Comparison of ENCODE assay signal across 23 cellular contexts in genomic region chr14:88605594-88605993, GRCh38. TPM values are rescaled to one million over a fixed set of nuclear protein-coding genes. Genes with fewer than 3 reads are reported as not detected.
DNase-seq lines count a peak whose midpoint lies in the region; ATAC-seq and TF ChIP-seq lines count a peak whose summit lies in the region.
"Had no signal": no experiment of that assay in that cellular context is flagged by ENCODE, and none has a peak within 500 bp of the region (broad histone marks: within the 10 kb centered on the region; RNA-seq: fewer than 3 reads in every experiment).

No MANE protein-coding gene starts in this region.

- TF ChIP-seq CTCF in esophagus muscularis mucosa (IDR thresholded peaks at IDR 0.05) (no peak), mesothelial cell of epicardium (IDR thresholded peaks at IDR 0.05; ENCODE audit: unreplicated experiment) (no peak)

- no peak for TF ChIP-seq EP300 in esophagus muscularis mucosa (IDR thresholded peaks at IDR 0.05)

- peak; percentile 75 for ATAC-seq in activated CD4-positive, alpha-beta T cell treated with anti-CD3 and anti-CD28 coated beads for 36 hours
- no peak for ATAC-seq in T-helper 17 cell
- peak; percentile 87 for ATAC-seq in stimulated activated effector memory CD8-positive, alpha-beta T cell treated with anti-CD3 and anti-CD28 coated beads, Interleukin-12 subunit alpha, Interleukin-12 subunit beta, amount 100 ng/mL, for 72 hours
- no peak for ATAC-seq in GM21515 (IDR thresholded peaks at IDR 0.05; ENCODE audit: unreplicated experiment)
- ATAC-seq: CD8-positive, alpha-beta T cell had no signal

- H3K4me3 Mint-ChIP-seq in activated CD4-positive, alpha-beta T cell treated with anti-CD3 and anti-CD28 coated beads for 36 hours, result no peak overlapping the region
- H3K4me3 Mint-ChIP-seq in T-helper 17 cell (no peak overlapping the region), mesothelial cell of epicardium (no peak overlapping the region)
- no peak overlapping the region for H3K4me3 Mint-ChIP-seq in stimulated activated effector memory CD8-positive, alpha-beta T cell treated with anti-CD3 and anti-CD28 coated beads, Interleukin-12 subunit alpha, Interleukin-12 subunit beta, amount 100 ng/mL, for 72 hours
- H3K4me3 Mint-ChIP-seq: CD8-positive, alpha-beta T cell had no signal

- H3K27me3 Mint-ChIP-seq in activated CD4-positive, alpha-beta T cell treated with anti-CD3 and anti-CD28 coated beads for 36 hours, result no peaks in the 10 kb centered on the region
- H3K27me3 Mint-ChIP-seq in T-helper 17 cell (no peaks in the 10 kb centered on the region), mesothelial cell of epicardium (ENCODE audit: low read depth) (no peaks in the 10 kb centered on the region)

- intact Hi-C loops in activated CD4-positive, alpha-beta T cell treated with anti-CD3 and anti-CD28 coated beads for 36 hours (cut with DNase I, micrococcal nuclease), result no loop called here
- intact Hi-C loops in esophagus muscularis mucosa (cut with DNase I), result no loop called here

- H3K36me3 ChIP-seq in esophagus muscularis mucosa, result peaks cover 59 to 100% (median 88%) of the 10 kb centered on the region in 4 donors

- H3K9me3 ChIP-seq in T-helper 17 cell (ENCODE audit: control insufficient read depth, low read length, poor library complexity, severe bottlenecking) (no peaks in the 10 kb centered on the region), esophagus muscularis mucosa (no peaks in the 10 kb centered on the region)
- H3K9me3 ChIP-seq: SJSA1 had no signal

- TF ChIP-seq POLR2A in esophagus muscularis mucosa (IDR thresholded peaks at IDR 0.05; ENCODE audit: low read depth), result no peak

- H3K4me1 Mint-ChIP-seq in activated CD4-positive, alpha-beta T cell treated with anti-CD3 and anti-CD28 coated beads for 36 hours, result peaks cover 10% of the 10 kb centered on the region
- H3K4me1 Mint-ChIP-seq in T-helper 17 cell (peaks cover 9% of the 10 kb centered on the region), mesothelial cell of epicardium (no peaks in the 10 kb centered on the region)
- peaks cover 11% of the 10 kb centered on the region for H3K4me1 Mint-ChIP-seq in stimulated activated effector memory CD8-positive, alpha-beta T cell treated with anti-CD3 and anti-CD28 coated beads, Interleukin-12 subunit alpha, Interleukin-12 subunit beta, amount 100 ng/mL, for 72 hours

- CTCF ChIA-PET in activated CD4-positive, alpha-beta T cell treated with anti-CD3 and anti-CD28 coated beads for 36 hours (lab: Charles Lee), result interaction anchor here (1.7 kb wide), 1 partner anchor 11 kb away, joined by 4 read pairs; no protein-coding TSS in a partner anchor

- POLR2A ChIA-PET in activated CD4-positive, alpha-beta T cell treated with anti-CD3 and anti-CD28 coated beads for 36 hours (lab: Charles Lee), result no interaction called here

- no peak overlapping the region for H3K27ac Mint-ChIP-seq in activated CD4-positive, alpha-beta T cell treated with anti-CD3 and anti-CD28 coated beads for 36 hours
- H3K27ac Mint-ChIP-seq in T-helper 17 cell (peak overlapping the region; percentile 59), mesothelial cell of epicardium (no peak overlapping the region)
- H3K27ac Mint-ChIP-seq in stimulated activated effector memory CD8-positive, alpha-beta T cell treated with anti-CD3 and anti-CD28 coated beads, Interleukin-12 subunit alpha, Interleukin-12 subunit beta, amount 100 ng/mL, for 72 hours, result peak overlapping the region; percentile 10
- H3K27ac Mint-ChIP-seq: CD8-positive, alpha-beta T cell had no signal

- no peaks in the 10 kb centered on the region for H3K27me3 ChIP-seq in esophagus muscularis mucosa
- H3K27me3 ChIP-seq: SJSA1 had no signal

- 50% methylated on average over 2 of the region's 2 CpGs for WGBS in esophagus muscularis mucosa

- no peak for DNase-seq in activated CD4-positive, alpha-beta T cell treated with anti-CD3 and anti-CD28 coated beads for 36 hours
- DNase-seq in activated CD4-positive, alpha-beta T cell treated with anti-CD3 and anti-CD28 coated beads, Interleukin-2, amount 50 U/mL, for 48 hours, result no peak
- DNase-seq in T-helper 17 cell, result no peak
- DNase-seq in esophagus muscularis mucosa (ENCODE audit: extremely low spot score), result peak; percentile 12
- no peak for DNase-seq in stimulated activated effector memory CD8-positive, alpha-beta T cell treated with anti-CD3 and anti-CD28 coated beads, Interleukin-12 subunit alpha, Interleukin-12 subunit beta, amount 100 ng/mL, for 72 hours (ENCODE audit: low spot score in 2 of 2)
- DNase-seq in COLO668 (lab: John Stamatoyannopoulos, UW; ENCODE audit: unreplicated experiment), result no peak
- DNase-seq in mesothelial cell of epicardium (ENCODE audit: low spot score in 2 of 2, unreplicated experiment in 2 of 2), result no peak
- DNase-seq: 8988T; C1 segment of cervical spinal cord; Calu3; CD8-positive, alpha-beta T cell; DMS153; GOT3; HCEC 1CT; IMR-90; NCI-H1694; NCI-H2081; NCI-H2171 treated with DMSO at 0.1 percent for 48 hours; NCI-H524 treated with DMSO at 0.1 percent for 48 hours; OCI-M1 had no signal

- H3K36me3 Mint-ChIP-seq in activated CD4-positive, alpha-beta T cell treated with anti-CD3 and anti-CD28 coated beads for 36 hours (ENCODE audit: low read depth), result peaks cover 68% of the 10 kb centered on the region
- H3K36me3 Mint-ChIP-seq in T-helper 17 cell (ENCODE audit: low read depth), result peaks cover 16% of the 10 kb centered on the region
- peaks cover 96% of the 10 kb centered on the region for H3K36me3 Mint-ChIP-seq in stimulated activated effector memory CD8-positive, alpha-beta T cell treated with anti-CD3 and anti-CD28 coated beads, Interleukin-12 subunit alpha, Interleukin-12 subunit beta, amount 100 ng/mL, for 72 hours
- peaks cover 53% of the 10 kb centered on the region for H3K36me3 Mint-ChIP-seq in mesothelial cell of epicardium

- H3K4me3 ChIP-seq in esophagus muscularis mucosa, result no peak overlapping the region
- H3K4me3 ChIP-seq: SJSA1 had no signal

- H3K4me1 ChIP-seq in esophagus muscularis mucosa, result no peaks in the 10 kb centered on the region
- H3K4me1 ChIP-seq: SJSA1 had no signal

- no peaks in the 10 kb centered on the region for H3K9me3 Mint-ChIP-seq in activated CD4-positive, alpha-beta T cell treated with anti-CD3 and anti-CD28 coated beads for 36 hours (ENCODE audit: low read depth)
- H3K9me3 Mint-ChIP-seq in stimulated activated effector memory CD8-positive, alpha-beta T cell treated with anti-CD3 and anti-CD28 coated beads, Interleukin-12 subunit alpha, Interleukin-12 subunit beta, amount 100 ng/mL, for 72 hours, result no peaks in the 10 kb centered on the region
- no peaks in the 10 kb centered on the region for H3K9me3 Mint-ChIP-seq in mesothelial cell of epicardium
- H3K9me3 Mint-ChIP-seq: CD8-positive, alpha-beta T cell had no signal

- no peak overlapping the region for H3K27ac ChIP-seq in esophagus muscularis mucosa (replicated peaks in 1 of 4)
- H3K27ac ChIP-seq: KMS-11, SJSA1 had no signal

RNA-seq across cellular contexts. Expression of gene ZC3H14, which starts 42.8 kb away (rescaled TPM):
- 10 to 100 TPM; 46.9 to 63.6 TPM for total RNA-seq in activated CD4-positive, alpha-beta T cell treated with anti-CD3 and anti-CD28 coated beads for 36 hours
- total RNA-seq in T-helper 17 cell (10 to 100 TPM; 34.5 to 41.7 TPM), esophagus muscularis mucosa (10 to 100 TPM; 48.6 to 60.0 (median 58.5) TPM), mesothelial cell of epicardium (83.5 to 88.6 TPM (median 85.0 TPM) in 3 replicates)

RNA-seq across cellular contexts. Expression of gene PTPN21, which starts 50.8 kb away (rescaled TPM):
- total RNA-seq in activated CD4-positive, alpha-beta T cell treated with anti-CD3 and anti-CD28 coated beads for 36 hours, result under 1 TPM; 0.12 to 0.16 TPM
- total RNA-seq in T-helper 17 cell (not detected), esophagus muscularis mucosa (10 to 100 TPM; 24.7 to 47.2 (median 40.7) TPM), mesothelial cell of epicardium (31.3 to 34.0 TPM (median 31.5 TPM) in 3 replicates)
- total RNA-seq: CD8-positive, alpha-beta T cell had no signal

Comparison
In these comparisons a context has a peak if more than half of its experiments do, and no peak if none do; other contexts are left out.
1. ATAC-seq: peak in activated CD4-positive, alpha-beta T cell treated with anti-CD3 and anti-CD28 coated beads for 36 hours (single experiment) and stimulated activated effector memory CD8-positive, alpha-beta T cell treated with anti-CD3 and anti-CD28 coated beads, Interleukin-12 subunit alpha, Interleukin-12 subunit beta, amount 100 ng/mL, for 72 hours (single experiment); none in T-helper 17 cell (single experiment) and GM21515 (single experiment).
2. H3K27ac Mint-ChIP-seq: peak in T-helper 17 cell (single experiment) and stimulated activated effector memory CD8-positive, alpha-beta T cell treated with anti-CD3 and anti-CD28 coated beads, Interleukin-12 subunit alpha, Interleukin-12 subunit beta, amount 100 ng/mL, for 72 hours (single experiment); none in activated CD4-positive, alpha-beta T cell treated with anti-CD3 and anti-CD28 coated beads for 36 hours (single experiment) and mesothelial cell of epicardium (single experiment).
3. RNA of gene PTPN21, which starts 50.8 kb away (total RNA-seq): 24.7 to 47.2 TPM in esophagus muscularis mucosa and 31.3 to 34.0 TPM in mesothelial cell of epicardium; 0.12 to 0.16 TPM in activated CD4-positive, alpha-beta T cell treated with anti-CD3 and anti-CD28 coated beads for 36 hours and not detected in T-helper 17 cell; every median in the first group is over 10 times any median in the second.